Comparison of ENCODE assay signal across 8 cellular contexts in genomic region chr2:27191107-27191829, GRCh38. TPM values are rescaled to one million over a fixed set of nuclear protein-coding genes. Genes with fewer than 3 reads are reported as not detected.
A peak's percentile ranks its signal among the peaks of the same experiment; 100 is the strongest.
DNase-seq lines count a peak whose midpoint lies in the region; ATAC-seq and TF ChIP-seq lines count a peak whose summit lies in the region.

No MANE protein-coding gene starts in this region.

- H3K9me3 Mint-ChIP-seq in activated CD8-positive, alpha-beta memory T cell treated with anti-CD3 and anti-CD28 coated beads, Interleukin-2, amount 10 ng/mL, durations not matched to agents 7 days and 5 days (ENCODE audit: low read depth), result no peaks in the 10 kb centered on the region

- TF ChIP-seq POLR2A in NB4 (IDR thresholded peaks at IDR 0.05; ENCODE audit: extremely low read depth, insufficient read length), result no peak
- no peak for TF ChIP-seq POLR2A in suprapubic skin (IDR thresholded peaks at IDR 0.05)

- H3K4me1 ChIP-seq in left lung (no peaks in the 10 kb centered on the region), suprapubic skin (peaks cover 3% of the 10 kb centered on the region)

- peaks cover 2% of the 10 kb centered on the region for H3K4me1 Mint-ChIP-seq in activated CD8-positive, alpha-beta memory T cell treated with anti-CD3 and anti-CD28 coated beads, Interleukin-2, amount 10 ng/mL, durations not matched to agents 7 days and 5 days

- H3K9me3 ChIP-seq in SK-N-MC (ENCODE audit: low read depth, low read length), result no peaks in the 10 kb centered on the region
- H3K9me3 ChIP-seq in left lung, result no peaks in the 10 kb centered on the region
- no peaks in the 10 kb centered on the region for H3K9me3 ChIP-seq in suprapubic skin

- H3K36me3 ChIP-seq in SK-N-MC (ENCODE audit: insufficient read depth, low read length) (no peaks in the 10 kb centered on the region), left lung (no peaks in the 10 kb centered on the region), suprapubic skin (no peaks in the 10 kb centered on the region)

- no peaks in the 10 kb centered on the region for H3K36me3 Mint-ChIP-seq in activated CD8-positive, alpha-beta memory T cell treated with anti-CD3 and anti-CD28 coated beads, Interleukin-2, amount 10 ng/mL, durations not matched to agents 7 days and 5 days

- WGBS in suprapubic skin, result 48% methylated on average over 8 of the region's 8 CpGs

- no peak overlapping the region for H3K4me3 Mint-ChIP-seq in activated CD8-positive, alpha-beta memory T cell treated with anti-CD3 and anti-CD28 coated beads, Interleukin-2, amount 10 ng/mL, durations not matched to agents 7 days and 5 days

- intact Hi-C loops in left lung (cut with DNase I), result no loop called here

- CTCF ChIA-PET in activated CD8-positive, alpha-beta memory T cell treated with anti-CD3 and anti-CD28 coated beads, Interleukin-2, amount 10 ng/mL, durations not matched to agents 7 days and 5 days (lab: Charles Lee), result interaction anchor here (0.6 to 2.0 kb wide), 23 partner anchors 12 to 345 kb away, joined by 3 to 10 read pairs (median 4); partner anchors contain the start of gene PRR30

- H3K27me3 Mint-ChIP-seq in activated CD8-positive, alpha-beta memory T cell treated with anti-CD3 and anti-CD28 coated beads, Interleukin-2, amount 10 ng/mL, durations not matched to agents 7 days and 5 days, result peaks cover 18% of the 10 kb centered on the region

- ATAC-seq in activated CD8-positive, alpha-beta memory T cell treated with anti-CD3 and anti-CD28 coated beads, Interleukin-2, amount 10 ng/mL, durations not matched to agents 7 days and 5 days, result peak; percentile 91
- ATAC-seq in left lung (peak; percentile 86), HG03460 (IDR thresholded peaks at IDR 0.05; ENCODE audit: unreplicated experiment) (no peak)

- peak; percentile 70 for DNase-seq in activated CD8-positive, alpha-beta memory T cell treated with anti-CD3 and anti-CD28 coated beads, Interleukin-2, amount 10 ng/mL, durations not matched to agents 7 days and 5 days
- DNase-seq in activated CD8-positive, alpha-beta memory T cell treated with anti-CD3 and anti-CD28 coated beads, Interleukin-2, amount 50 U/mL, for 48 hours, result no peak
- DNase-seq in NB4 (ENCODE audit: low read depth) (peak; percentile 76), SK-N-MC (ENCODE audit: low read depth, low spot score) (peak; percentile 65), cerebellar cortex (ENCODE audit: low spot score) (peak; percentile 74), left lung (no peak), suprapubic skin (ENCODE audit: low spot score in 2 of 2) (peak in 1 of 2 donors; percentile 58)

- H3K27ac Mint-ChIP-seq in activated CD8-positive, alpha-beta memory T cell treated with anti-CD3 and anti-CD28 coated beads, Interleukin-2, amount 10 ng/mL, durations not matched to agents 7 days and 5 days, result no peak overlapping the region

- peak overlapping the region; percentile 71 for H3K27ac ChIP-seq in SK-N-MC
- H3K27ac ChIP-seq in left lung, result no peak overlapping the region
- no peak overlapping the region for H3K27ac ChIP-seq in suprapubic skin

- no peaks in the 10 kb centered on the region for H3K27me3 ChIP-seq in left lung
- no peaks in the 10 kb centered on the region for H3K27me3 ChIP-seq in suprapubic skin

- no peak overlapping the region for H3K4me3 ChIP-seq in NB4 (ENCODE audit: low read depth, low read length)
- H3K4me3 ChIP-seq in SK-N-MC, result no peak overlapping the region
- no peak overlapping the region for H3K4me3 ChIP-seq in left lung
- H3K4me3 ChIP-seq in suprapubic skin, result no peak overlapping the region

- TF ChIP-seq CTCF in NB4 (IDR thresholded peaks at IDR 0.05; ENCODE audit: low read depth, low read length) (peak; percentile 92), left lung (IDR thresholded peaks at IDR 0.05) (peak; percentile 57 to 59), suprapubic skin (IDR thresholded peaks at IDR 0.05) (peak; percentile 50 to 63)

- H3K9ac ChIP-seq in SK-N-MC (ENCODE audit: insufficient read length), result no peak overlapping the region

- TF ChIP-seq EP300 in suprapubic skin (IDR thresholded peaks at IDR 0.05), result no peak

RNA-seq across cellular contexts. Expression of gene ATRAID, which starts 20.6 kb away (rescaled TPM):
- total RNA-seq in activated CD8-positive, alpha-beta memory T cell treated with anti-CD3 and anti-CD28 coated beads, Interleukin-2, amount 10 ng/mL, durations not matched to agents 7 days and 5 days, result 10 to 100 TPM; 78.6 to 84.0 TPM
- 100 to 1,000 TPM in 1 of 2 donors, 10 to 100 TPM in 1; 87.5 to 102 TPM for total RNA-seq in left lung
- total RNA-seq in suprapubic skin, result 100 to 1,000 TPM; 109 to 177 (median 141) TPM

RNA-seq across cellular contexts. Expression of gene SLC5A6, which starts 20.8 kb away (rescaled TPM):
- total RNA-seq in activated CD8-positive, alpha-beta memory T cell treated with anti-CD3 and anti-CD28 coated beads, Interleukin-2, amount 10 ng/mL, durations not matched to agents 7 days and 5 days, result 10 to 100 TPM; 35.0 to 47.9 TPM
- total RNA-seq in left lung, result 10 to 100 TPM; 27.3 to 43.7 TPM
- 10 to 100 TPM; 30.4 to 33.4 (median 33.1) TPM for total RNA-seq in suprapubic skin

RNA-seq across cellular contexts. Expression of gene CAD, which starts 25.9 kb away (rescaled TPM):
- 10 to 100 TPM; 78.6 to 99.5 TPM for total RNA-seq in activated CD8-positive, alpha-beta memory T cell treated with anti-CD3 and anti-CD28 coated beads, Interleukin-2, amount 10 ng/mL, durations not matched to agents 7 days and 5 days
- 10 to 100 TPM; 31.1 to 51.2 TPM for total RNA-seq in left lung
- 10 to 100 TPM; 33.7 to 64.8 (median 42.1) TPM for total RNA-seq in suprapubic skin

RNA-seq across cellular contexts. Expression of gene TCF23, which starts 42.5 kb away (rescaled TPM):
- total RNA-seq in activated CD8-positive, alpha-beta memory T cell treated with anti-CD3 and anti-CD28 coated beads, Interleukin-2, amount 10 ng/mL, durations not matched to agents 7 days and 5 days, result not detected
- total RNA-seq in left lung (under 1 TPM; 0.08 to 0.50 TPM), suprapubic skin (under 1 TPM in 1 of 4 donors, not detected in 3; 0.11 TPM)

RNA-seq across cellular contexts. Expression of gene PRR30, which starts 52.1 kb away (rescaled TPM):
- total RNA-seq in activated CD8-positive, alpha-beta memory T cell treated with anti-CD3 and anti-CD28 coated beads, Interleukin-2, amount 10 ng/mL, durations not matched to agents 7 days and 5 days, result not detected
- not detected for total RNA-seq in left lung
- not detected for total RNA-seq in suprapubic skin

Comparison
In these comparisons a context has a peak if more than half of its experiments do, and no peak if none do; other contexts are left out.
1. DNase-seq: peak in activated CD8-positive, alpha-beta memory T cell treated with anti-CD3 and anti-CD28 coated beads, Interleukin-2, amount 10 ng/mL, durations not matched to agents 7 days and 5 days (single experiment), NB4 (single experiment), SK-N-MC (single experiment) and cerebellar cortex (single experiment); none in activated CD8-positive, alpha-beta memory T cell treated with anti-CD3 and anti-CD28 coated beads, Interleukin-2, amount 50 U/mL, for 48 hours (single experiment) and left lung (0 of 2).
2. Peak in every context shown above with its lines, with median percentiles within 50 percentile points of each other: CTCF ChIP-seq.